Comparison of ENCODE assay signal across 1 cellular context in genomic region chr15:76340198-76340801, GRCh38.
TF ChIP-seq lines count a peak whose summit lies in the region.

No MANE protein-coding gene starts in this region.

TF ChIP-seq in H1, 55 proteins besides CTCF, POLR2A, EP300 and RAD21 (continued from another document):
- TF ChIP-seq E2F6 (IDR thresholded peaks at IDR 0.05): peak; percentile 44; the same call in 1 of the 2 replicates
- TF ChIP-seq RNF2 (IDR thresholded peaks at IDR 0.05; ENCODE audit: borderline replicate concordance, low read depth, low read length, missing control alignments, poor library complexity, severe bottlenecking): peak; percentile 97
- TF ChIP-seq MAX (IDR thresholded peaks at IDR 0.05): peak; percentile 56; the same call in 1 of the 2 replicates
- TF ChIP-seq SUZ12 (IDR thresholded peaks at IDR 0.05; ENCODE audit: low read length): peak; percentile 99
- TF ChIP-seq KDM1A (IDR thresholded peaks at IDR 0.05; ENCODE audit: borderline replicate concordance, low read length): no peak
- TF ChIP-seq HDAC2 (IDR thresholded peaks at IDR 0.05; ENCODE audit: borderline replicate concordance in 1 of 2, low read depth in 2 of 2, low read length in 2 of 2): no peak
- peak; percentile 98 for TF ChIP-seq CBX8 (IDR thresholded peaks at IDR 0.05; ENCODE audit: borderline replicate concordance, low read depth, low read length)
- TF ChIP-seq SP4 (IDR thresholded peaks at IDR 0.05; ENCODE audit: low read length): no peak
- no peak for TF ChIP-seq ZNF274 (IDR thresholded peaks at IDR 0.05; ENCODE audit: borderline replicate concordance, extremely low read depth, low read length)
- TF ChIP-seq RXRA (IDR thresholded peaks at IDR 0.05; ENCODE audit: insufficient read depth, low read depth, low read length): no peak
